Comparison of ENCODE assay signal across 32 cellular contexts in the genomic region with DNA sequence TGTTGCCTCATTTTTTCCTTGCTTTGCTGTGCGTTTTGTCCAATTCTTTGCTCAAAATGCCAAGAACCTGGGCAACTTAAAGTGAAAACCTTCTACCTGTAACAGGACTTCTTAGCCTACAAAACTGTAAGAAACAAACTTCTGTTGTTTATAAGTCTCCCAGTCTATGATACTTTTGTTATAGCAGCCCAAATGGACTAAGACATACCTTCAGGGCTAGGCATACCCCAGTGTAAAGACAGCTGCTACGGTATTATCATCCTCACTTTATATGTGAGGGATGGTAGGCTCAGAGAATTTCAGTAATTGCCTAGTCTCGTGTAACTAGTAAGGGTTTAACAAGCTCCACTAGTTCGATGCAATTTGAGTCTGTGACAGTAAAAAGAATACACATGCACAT.
"Had no signal": no experiment of that assay in that cellular context is flagged by ENCODE, and none has a peak within 500 bp of the region (broad histone marks: within the 10 kb centered on the region; RNA-seq: fewer than 3 reads in every experiment).

No MANE protein-coding gene starts in this region.

- H3K4me3 ChIP-seq: MG63 had no signal

- H3K4me2 ChIP-seq: KMS-11 had no signal

- H3K36me3 ChIP-seq: MG63 had no signal

- H3K9ac ChIP-seq: KMS-11 had no signal

- DNase-seq: Karpas-422, Kasumi-1, MG63, MM.1S, MV-4-11, NCI-H1048, NCI-H1092, NCI-H1092 treated with DMSO at 0.1 percent for 48 hours, NCI-H1105, NCI-H1105 treated with DMSO at 0.1 percent for 48 hours, NCI-H1417, NCI-H1417 treated with DMSO at 0.1 percent for 48 hours, NCI-H1436, NCI-H1436 treated with DMSO at 0.1 percent for 48 hours, NCI-H146, NCI-H1694, NCI-H1694 treated with DMSO at 0.1 percent for 48 hours, NCI-H187, NCI-H187 treated with DMSO at 0.1 percent for 48 hours, NCI-H1930, NCI-H2029, NCI-H2029 treated with DMSO at 0.1 percent for 48 hours, NCI-H2081, NCI-H2081 treated with DMSO at 0.1 percent for 48 hours, NCI-H2107, NCI-H2171, NCI-H2171 treated with DMSO at 0.1 percent for 48 hours, NCI-H2227 treated with DMSO at 0.1 percent for 48 hours, NCI-H345, NCI-H446, NCI-H446 treated with DMSO at 0.1 percent for 48 hours had no signal

- H3K27ac ChIP-seq: KMS-11 had no signal

- H3K27me3 ChIP-seq: MG63 had no signal

- H3K9me3 ChIP-seq: MG63 had no signal
